In the genomic region with DNA sequence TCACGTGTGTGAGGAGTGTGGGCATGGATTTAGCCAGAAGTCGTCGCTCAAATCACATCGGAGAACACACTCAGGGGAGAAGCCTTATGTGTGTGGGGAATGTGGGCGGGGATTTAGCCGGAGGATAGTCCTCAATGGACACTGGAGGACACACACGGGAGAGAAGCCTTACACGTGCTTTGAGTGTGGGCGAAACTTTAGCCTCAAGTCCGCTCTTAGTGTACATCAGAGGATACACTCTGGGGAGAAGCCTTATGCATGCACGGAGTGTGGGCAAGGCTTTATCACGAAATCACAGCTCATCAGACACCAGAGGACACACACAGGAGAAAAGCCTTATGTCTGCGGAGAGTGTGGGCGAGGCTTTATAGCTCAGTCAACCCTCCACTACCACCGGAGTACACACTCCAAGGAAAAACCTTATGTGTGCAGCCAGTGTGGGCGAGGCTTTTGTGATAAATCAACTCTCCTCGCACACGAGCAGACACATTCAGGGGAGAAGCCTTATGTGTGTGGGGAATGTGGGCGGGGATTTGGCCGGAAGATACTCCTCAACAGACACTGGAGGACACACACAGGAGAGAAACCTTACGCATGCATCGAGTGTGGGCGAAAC, we compare ENCODE assay signal across 10 cellular contexts. TPM values are rescaled to one million over a fixed set of nuclear protein-coding genes. Genes with fewer than 3 reads are reported as not detected.
DNase-seq lines count a peak whose midpoint lies in the region; ATAC-seq, FAIRE-seq and TF ChIP-seq lines count a peak whose summit lies in the region.
"Had no signal": no experiment of that assay in that cellular context is flagged by ENCODE, and none has a peak within 500 bp of the region (broad histone marks: within the 10 kb centered on the region; RNA-seq: fewer than 3 reads in every experiment).

No MANE protein-coding gene starts in this region.

- H3K36me3 Mint-ChIP-seq in activated CD4-positive, alpha-beta memory T cell treated with anti-CD3 and anti-CD28 coated beads, Interleukin-2, amount 10 ng/mL, durations not matched to agents 7 days and 5 days (ENCODE audit: low read depth), result peaks cover 46% of the 10 kb centered on the region
- H3K36me3 Mint-ChIP-seq in effector memory CD8-positive, alpha-beta T cell (ENCODE audit: insufficient read depth), result no peaks in the 10 kb centered on the region

- H3K4me3 Mint-ChIP-seq in activated CD4-positive, alpha-beta memory T cell treated with anti-CD3 and anti-CD28 coated beads, Interleukin-2, amount 10 ng/mL, durations not matched to agents 7 days and 5 days, result peak overlapping the region; percentile 45
- H3K4me3 Mint-ChIP-seq in effector memory CD8-positive, alpha-beta T cell, result peak overlapping the region; percentile 52 to 69

- no peak overlapping the region for H3K27ac ChIP-seq in OCI-LY7 (ENCODE audit: low read depth, low read length, poor library complexity, severe bottlenecking)

- no peak for ATAC-seq in effector memory CD8-positive, alpha-beta T cell (replicated peaks)
- ATAC-seq in HG03521 (IDR thresholded peaks at IDR 0.05; ENCODE audit: unreplicated experiment) (no peak), HG03159 (IDR thresholded peaks at IDR 0.05; ENCODE audit: unreplicated experiment) (no peak)

- peak; percentile 28 for DNase-seq in CD1c-positive myeloid dendritic cell (ENCODE audit: extremely low spot score)
- peak; percentile 35 for DNase-seq in activated CD4-positive, alpha-beta memory T cell treated with anti-CD3 and anti-CD28 coated beads, Interleukin-2, amount 10 ng/mL, durations not matched to agents 7 days and 5 days
- no peak for DNase-seq in effector memory CD8-positive, alpha-beta T cell
- peak; percentile 45 for DNase-seq in stimulated activated CD4-positive, alpha-beta T cell treated with anti-CD3 and anti-CD28 coated beads, Interleukin-12 subunit alpha, Interleukin-12 subunit beta, amount 100 ng/mL, for 4 hours
- no peak for DNase-seq in frontal cortex (ENCODE audit: low spot score in 2 of 2)
- no peak for DNase-seq in OCI-LY7 (ENCODE audit: low spot score)

- no peak overlapping the region for H3K4me3 ChIP-seq in OCI-LY7 (ENCODE audit: low read depth, low read length, poor library complexity, severe bottlenecking)

- no peaks in the 10 kb centered on the region for H3K9me3 Mint-ChIP-seq in activated CD4-positive, alpha-beta memory T cell treated with anti-CD3 and anti-CD28 coated beads, Interleukin-2, amount 10 ng/mL, durations not matched to agents 7 days and 5 days
- no peaks in the 10 kb centered on the region for H3K9me3 Mint-ChIP-seq in effector memory CD8-positive, alpha-beta T cell

- POLR2A ChIA-PET in activated CD4-positive, alpha-beta memory T cell treated with anti-CD3 and anti-CD28 coated beads, Interleukin-2, amount 10 ng/mL, durations not matched to agents 7 days and 5 days (lab: Charles Lee), result interaction anchor here (1.0 to 3.4 kb wide), 12 partner anchors 8 to 171 kb away, joined by 3 to 28 read pairs (median 5); partner anchors contain the start of genes CCDC51, CDC25A, NME6 and ZNF589
- POLR2A ChIA-PET in OCI-LY7 (lab: Charles Lee), result no interaction called here

- no peak overlapping the region for H3K4me2 ChIP-seq in OCI-LY7 (ENCODE audit: low read length)

- peaks cover 32% of the 10 kb centered on the region for H3K4me1 Mint-ChIP-seq in activated CD4-positive, alpha-beta memory T cell treated with anti-CD3 and anti-CD28 coated beads, Interleukin-2, amount 10 ng/mL, durations not matched to agents 7 days and 5 days
- H3K4me1 Mint-ChIP-seq in effector memory CD8-positive, alpha-beta T cell (ENCODE audit: low read depth in 2 of 2), result peaks cover 19 to 20% of the 10 kb centered on the region in 2 donors

- H3K36me3 ChIP-seq in OCI-LY7 (ENCODE audit: insufficient read depth, low read length), result peaks cover 72% of the 10 kb centered on the region

- CTCF ChIA-PET in activated CD4-positive, alpha-beta memory T cell treated with anti-CD3 and anti-CD28 coated beads, Interleukin-2, amount 10 ng/mL, durations not matched to agents 7 days and 5 days (lab: Charles Lee), result interaction anchor here (0.6 to 7.9 kb wide), 10 partner anchors 18 to 280 kb away, joined by 3 to 86 read pairs (median 4); partner anchors contain the start of genes CCDC51, TMA7 and ZNF589
- CTCF ChIA-PET in OCI-LY7 (lab: Charles Lee; ENCODE audit: unreplicated experiment), result interaction anchor here (0.7 kb wide), 1 partner anchor 167 kb away, joined by 4 read pairs; no protein-coding TSS in a partner anchor

- no peaks in the 10 kb centered on the region for H3K9me2 ChIP-seq in OCI-LY7 (ENCODE audit: insufficient read depth, low read length)

- H3K79me2 ChIP-seq in OCI-LY7 (ENCODE audit: insufficient read depth, low read depth, low read length), result no peaks in the 10 kb centered on the region

- no peaks in the 10 kb centered on the region for H3K4me1 ChIP-seq in OCI-LY7 (ENCODE audit: insufficient read depth, low read length, poor library complexity, severe bottlenecking)

- no TSS peak for BruUV-seq in OCI-LY7 (replicated peaks; lab: Mats Ljungman, UMichigan)

- TF ChIP-seq CTCF in OCI-LY7 (conservative IDR thresholded peaks at IDR 0.05; ENCODE audit: low read length), result no peak

- H2AFZ ChIP-seq in OCI-LY7 (ENCODE audit: low read length), result no peak overlapping the region

- intact Hi-C loops in OCI-LY7 (cut with micrococcal nuclease; ENCODE audit: unreplicated experiment), result no loop called here

- H3K27me3 Mint-ChIP-seq in activated CD4-positive, alpha-beta memory T cell treated with anti-CD3 and anti-CD28 coated beads, Interleukin-2, amount 10 ng/mL, durations not matched to agents 7 days and 5 days, result no peaks in the 10 kb centered on the region
- H3K27me3 Mint-ChIP-seq in effector memory CD8-positive, alpha-beta T cell, result no peaks in the 10 kb centered on the region

- no peaks in the 10 kb centered on the region for H3K9me3 ChIP-seq in OCI-LY7 (ENCODE audit: low read length)

- FAIRE-seq in frontal cortex (lab: Jason Lieb, UNC), result no peak
- FAIRE-seq: endometrium, TTC549 had no signal

- H3K27ac Mint-ChIP-seq in activated CD4-positive, alpha-beta memory T cell treated with anti-CD3 and anti-CD28 coated beads, Interleukin-2, amount 10 ng/mL, durations not matched to agents 7 days and 5 days, result peak overlapping the region; percentile 89
- H3K27ac Mint-ChIP-seq in effector memory CD8-positive, alpha-beta T cell, result peak overlapping the region; percentile 89

- H4K20me1 ChIP-seq in OCI-LY7 (ENCODE audit: insufficient read depth, low read length), result no peaks in the 10 kb centered on the region

RNA-seq across cellular contexts. Expression of gene ZNF589, which starts 28.1 kb away (rescaled TPM):
- total RNA-seq in activated CD4-positive, alpha-beta memory T cell treated with anti-CD3 and anti-CD28 coated beads, Interleukin-2, amount 10 ng/mL, durations not matched to agents 7 days and 5 days, result 10 to 100 TPM; 38.1 to 38.6 TPM
- total RNA-seq in frontal cortex, result 23.2 TPM
- 61.4 and 62.4 TPM in 2 replicates for total RNA-seq in OCI-LY7 (2014; rRNA removed; shearing (Covaris generic))
- 82.0 and 83.5 TPM in 2 replicates for total RNA-seq in OCI-LY7 (2022)

RNA-seq across cellular contexts. Expression of gene NME6, which starts 32.1 kb away (rescaled TPM):
- 10 to 100 TPM; 28.0 to 32.5 TPM for total RNA-seq in activated CD4-positive, alpha-beta memory T cell treated with anti-CD3 and anti-CD28 coated beads, Interleukin-2, amount 10 ng/mL, durations not matched to agents 7 days and 5 days
- total RNA-seq in frontal cortex (20.8 TPM), OCI-LY7 (2022) (33.1 and 33.5 TPM in 2 replicates)
- total RNA-seq in OCI-LY7 (2014; rRNA removed; shearing (Covaris generic)), result 29.0 and 35.2 TPM in 2 replicates

RNA-seq across cellular contexts. Expression of gene CAMP, which starts 45.7 kb away (rescaled TPM):
- not detected for total RNA-seq in activated CD4-positive, alpha-beta memory T cell treated with anti-CD3 and anti-CD28 coated beads, Interleukin-2, amount 10 ng/mL, durations not matched to agents 7 days and 5 days
- total RNA-seq in frontal cortex, result not detected
- total RNA-seq in OCI-LY7 (2014; rRNA removed; shearing (Covaris generic)), result 18.2 and 34.6 TPM in 2 replicates
- total RNA-seq in OCI-LY7 (2022), result 33.6 and 56.8 TPM in 2 replicates

Comparison
In these comparisons a context has a peak if more than half of its experiments do, and no peak if none do; other contexts are left out.
1. DNase-seq: peak in CD1c-positive myeloid dendritic cell (single experiment), activated CD4-positive, alpha-beta memory T cell treated with anti-CD3 and anti-CD28 coated beads, Interleukin-2, amount 10 ng/mL, durations not matched to agents 7 days and 5 days (single experiment) and stimulated activated CD4-positive, alpha-beta T cell treated with anti-CD3 and anti-CD28 coated beads, Interleukin-12 subunit alpha, Interleukin-12 subunit beta, amount 100 ng/mL, for 4 hours (single experiment); none in effector memory CD8-positive, alpha-beta T cell (0 of 3), frontal cortex (0 of 2) and OCI-LY7 (single experiment).
2. RNA of gene CAMP, which starts 45.7 kb away (total RNA-seq): 18.2 to 56.8 TPM in OCI-LY7; not detected in activated CD4-positive, alpha-beta memory T cell treated with anti-CD3 and anti-CD28 coated beads, Interleukin-2, amount 10 ng/mL, durations not matched to agents 7 days and 5 days and not detected in frontal cortex (single experiment); every median in the first group is over 10 times any median in the second.